24 cellular contexts compared by ENCODE assay signal in the genomic region with DNA sequence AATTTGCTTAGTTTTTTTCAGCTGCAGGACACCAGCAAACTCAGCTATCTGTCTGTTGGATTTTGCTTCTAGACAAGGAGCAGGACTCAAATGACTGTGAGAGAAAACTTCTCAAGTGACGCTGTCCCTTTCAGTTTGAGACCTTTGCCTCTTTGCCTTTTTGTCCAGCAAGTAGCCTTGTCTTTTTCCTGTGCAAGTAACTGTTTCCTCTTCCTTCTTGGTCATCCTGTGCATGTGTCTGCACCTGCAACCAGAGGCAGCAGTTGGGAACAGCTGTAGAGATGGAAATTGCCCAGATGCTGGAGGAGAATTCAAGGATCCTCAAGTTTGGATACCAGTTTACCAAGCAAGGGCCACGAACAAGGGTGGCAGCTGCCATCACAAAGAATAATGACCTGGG.
"Had no signal": no experiment of that assay in that cellular context is flagged by ENCODE, and none has a peak within 500 bp of the region (broad histone marks: within the 10 kb centered on the region; RNA-seq: fewer than 3 reads in every experiment).

No MANE protein-coding gene starts in this region.

- H3K4me2 ChIP-seq: PC-9 had no signal

- H3K4me3 ChIP-seq: MG63, PC-9, Peyer's patch, SJCRH30 had no signal

- H3K27ac ChIP-seq: PC-9, Peyer's patch, SJCRH30 had no signal

- FAIRE-seq: HepG2 had no signal

- H2AFZ ChIP-seq: PC-9 had no signal

- H3K27me3 ChIP-seq: MG63, Peyer's patch, SJCRH30 had no signal

- DNase-seq: IMR-90; Karpas-422; KG1; MG63; NCI-H1092 treated with DMSO at 0.1 percent for 48 hours; NCI-H1436; NCI-H187; NCI-H2029; NCI-H2081 treated with DMSO at 0.1 percent for 48 hours; NCI-H2171; NCI-H226; NCI-H446; NCI-H510A; NCI-H524 treated with DMSO at 0.1 percent for 48 hours; NCI-H69; NCI-H774; NK-92 treated with Interleukin-12 subunit alpha and Interleukin-12 subunit beta, amount 100 ng/mL, for 24 hours; PC-9; Peyer's patch; SHP77 treated with DMSO at 0.1 percent for 48 hours; SJCRH30 had no signal

- H3K4me1 ChIP-seq: Peyer's patch, SJCRH30 had no signal

- H3K36me3 ChIP-seq: MG63, SJCRH30 had no signal

- H3K9me3 ChIP-seq: Peyer's patch, SJCRH30 had no signal

- ATAC-seq: HepG2, Right ventricle myocardium inferior, SK-N-SH treated with all-trans-retinoic acid at 6 μM for 48 hours had no signal
